ENCODE assay signal across 4 cellular contexts in genomic region chr2:166996465-166996864, GRCh38.
A peak's percentile ranks its signal among the peaks of the same experiment; 100 is the strongest.
TF ChIP-seq lines count a peak whose summit lies in the region.

No MANE protein-coding gene starts in this region.

TF ChIP-seq in HepG2, 621 proteins besides CTCF, POLR2A, EP300 and RAD21:
- TF ChIP-seq MAFF (IDR thresholded peaks at IDR 0.05; ENCODE audit: low read depth, low read length) = peak; percentile 75
- no peak for TF ChIP-seq ATM (IDR thresholded peaks at IDR 0.05; ENCODE audit: borderline replicate concordance)
- TF ChIP-seq MAFK (conservative IDR thresholded peaks at IDR 0.05 in 1 of 2, IDR thresholded peaks at IDR 0.05 in 1 of 2; ENCODE audit: low read length in 2 of 2) = peak; percentile 69 to 81

TF ChIP-seq in A549, 52 proteins besides CTCF, POLR2A, EP300 and RAD21:
- TF ChIP-seq TP53 (CRISPR knock-in tag; IDR thresholded peaks at IDR 0.05) = no peak
- peak; percentile 39 for TF ChIP-seq MAFK (IDR thresholded peaks at IDR 0.05; ENCODE audit: partially characterized antibody)

TF ChIP-seq in IMR-90, 13 proteins besides CTCF, POLR2A, EP300 and RAD21:
- peak; percentile 48; the same call in 1 of the 2 replicates for TF ChIP-seq MAFK (IDR thresholded peaks at IDR 0.05; ENCODE audit: low read depth, low read length)
- no peak for TF ChIP-seq CEBPB (IDR thresholded peaks at IDR 0.05; ENCODE audit: low read depth, low read length)
- TF ChIP-seq, protein P1, sequence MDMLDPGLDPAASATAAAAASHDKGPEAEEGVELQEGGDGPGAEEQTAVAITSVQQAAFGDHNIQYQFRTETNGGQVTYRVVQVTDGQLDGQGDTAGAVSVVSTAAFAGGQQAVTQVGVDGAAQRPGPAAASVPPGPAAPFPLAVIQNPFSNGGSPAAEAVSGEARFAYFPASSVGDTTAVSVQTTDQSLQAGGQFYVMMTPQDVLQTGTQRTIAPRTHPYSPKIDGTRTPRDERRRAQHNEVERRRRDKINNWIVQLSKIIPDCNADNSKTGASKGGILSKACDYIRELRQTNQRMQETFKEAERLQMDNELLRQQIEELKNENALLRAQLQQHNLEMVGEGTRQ (IDR thresholded peaks at IDR 0.05; ENCODE audit: low read depth, low read length) = no peak
- TF ChIP-seq MXI1 (IDR thresholded peaks at IDR 0.05; ENCODE audit: borderline replicate concordance, low read depth, low read length) = no peak
- no peak for TF ChIP-seq BHLHE40 (IDR thresholded peaks at IDR 0.05; ENCODE audit: low read depth, low read length)
- no peak for TF ChIP-seq NFE2L2 (IDR thresholded peaks at IDR 0.05; ENCODE audit: low read depth, low read length)
TF ChIP-seq in IMR-90: peak in this region for 1.

TF ChIP-seq in K562, 482 proteins besides CTCF, POLR2A, EP300 and RAD21:
- TF ChIP-seq MAFG (tag; conservative IDR thresholded peaks at IDR 0.05) (peak; percentile 45; the same call in 1 of the 2 replicates), MAFF (IDR thresholded peaks at IDR 0.05; ENCODE audit: low read length) (peak; percentile 17; the same call in 1 of the 2 replicates), ZC3H8 (IDR thresholded peaks at IDR 0.05) (no peak), NFE2L1 (tag; IDR thresholded peaks at IDR 0.05; ENCODE audit: borderline replicate concordance, low read depth) (no peak), ZNF316 (IDR thresholded peaks at IDR 0.05) (peak; percentile 67)
